In the genomic region with DNA sequence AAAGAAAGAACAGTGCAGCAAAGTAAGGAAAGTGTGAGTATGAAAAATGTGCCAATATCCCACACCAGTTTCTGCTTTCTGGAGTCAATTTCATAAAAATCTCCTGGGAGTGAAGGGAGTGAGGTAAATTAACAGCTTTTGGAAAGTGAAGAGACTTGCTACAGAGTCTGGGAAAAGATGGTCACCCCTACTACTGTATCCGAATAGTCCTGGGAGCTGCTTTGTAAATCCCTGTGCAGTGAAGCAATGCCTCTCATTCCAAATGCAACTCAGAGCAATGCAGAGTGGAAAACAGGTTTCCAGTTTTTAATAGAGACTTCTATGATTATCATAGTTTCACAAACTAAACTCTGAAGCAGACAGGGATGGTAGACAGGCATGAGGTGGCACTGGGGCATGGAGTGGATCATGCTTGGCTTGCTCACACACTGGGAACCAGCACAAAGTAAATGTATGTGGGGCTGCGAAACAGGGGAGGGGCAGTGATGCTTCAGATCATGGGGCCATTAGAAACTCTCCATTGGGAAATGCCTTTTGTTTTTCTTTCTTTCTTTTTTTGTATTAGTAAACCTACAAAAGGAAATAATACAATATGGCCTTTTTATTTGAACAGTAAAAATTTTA, we compare ENCODE assay signal across 1 cellular context.
TF ChIP-seq lines count a peak whose summit lies in the region.

No MANE protein-coding gene starts in this region.

TF ChIP-seq in GM23338, 12 proteins besides CTCF, POLR2A, EP300 and RAD21:
- TF ChIP-seq EZH2phosphoT487 (IDR thresholded peaks at IDR 0.05; ENCODE audit: unreplicated experiment), result no peak
- TF ChIP-seq ZNF114 (CRISPR knock-in tag; IDR thresholded peaks at IDR 0.05), result no peak
- TF ChIP-seq POLR2AphosphoS5 (IDR thresholded peaks at IDR 0.05; ENCODE audit: low read depth), result no peak
- TF ChIP-seq CREB1 (CRISPR knock-in tag; IDR thresholded peaks at IDR 0.05; ENCODE audit: low read depth), result no peak
- TF ChIP-seq NANOG (IDR thresholded peaks at IDR 0.05; ENCODE audit: borderline replicate concordance), result no peak
- TF ChIP-seq STAT1 (IDR thresholded peaks at IDR 0.05; ENCODE audit: unreplicated experiment), result no peak
